2 cellular contexts compared by ENCODE assay signal in the genomic region with DNA sequence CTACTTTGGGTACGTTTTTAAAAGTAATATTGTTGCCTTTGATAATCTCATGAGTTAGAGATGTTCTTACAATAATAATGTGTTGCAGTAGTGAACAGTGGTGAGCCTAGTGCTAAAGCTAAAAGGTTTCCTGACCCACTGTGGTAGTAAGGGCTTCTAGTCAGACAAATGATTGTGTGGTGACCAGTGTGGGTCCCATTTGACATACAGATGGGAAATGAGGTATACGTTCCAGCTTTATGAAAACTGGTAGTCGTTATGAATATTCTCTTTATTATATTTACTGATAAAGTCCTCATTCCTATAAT.
TF ChIP-seq lines count a peak whose summit lies in the region.

No MANE protein-coding gene starts in this region.

TF ChIP-seq in SK-N-SH, 30 proteins besides CTCF, POLR2A, EP300 and RAD21 (continued from another document):
- TF ChIP-seq, protein P1, sequence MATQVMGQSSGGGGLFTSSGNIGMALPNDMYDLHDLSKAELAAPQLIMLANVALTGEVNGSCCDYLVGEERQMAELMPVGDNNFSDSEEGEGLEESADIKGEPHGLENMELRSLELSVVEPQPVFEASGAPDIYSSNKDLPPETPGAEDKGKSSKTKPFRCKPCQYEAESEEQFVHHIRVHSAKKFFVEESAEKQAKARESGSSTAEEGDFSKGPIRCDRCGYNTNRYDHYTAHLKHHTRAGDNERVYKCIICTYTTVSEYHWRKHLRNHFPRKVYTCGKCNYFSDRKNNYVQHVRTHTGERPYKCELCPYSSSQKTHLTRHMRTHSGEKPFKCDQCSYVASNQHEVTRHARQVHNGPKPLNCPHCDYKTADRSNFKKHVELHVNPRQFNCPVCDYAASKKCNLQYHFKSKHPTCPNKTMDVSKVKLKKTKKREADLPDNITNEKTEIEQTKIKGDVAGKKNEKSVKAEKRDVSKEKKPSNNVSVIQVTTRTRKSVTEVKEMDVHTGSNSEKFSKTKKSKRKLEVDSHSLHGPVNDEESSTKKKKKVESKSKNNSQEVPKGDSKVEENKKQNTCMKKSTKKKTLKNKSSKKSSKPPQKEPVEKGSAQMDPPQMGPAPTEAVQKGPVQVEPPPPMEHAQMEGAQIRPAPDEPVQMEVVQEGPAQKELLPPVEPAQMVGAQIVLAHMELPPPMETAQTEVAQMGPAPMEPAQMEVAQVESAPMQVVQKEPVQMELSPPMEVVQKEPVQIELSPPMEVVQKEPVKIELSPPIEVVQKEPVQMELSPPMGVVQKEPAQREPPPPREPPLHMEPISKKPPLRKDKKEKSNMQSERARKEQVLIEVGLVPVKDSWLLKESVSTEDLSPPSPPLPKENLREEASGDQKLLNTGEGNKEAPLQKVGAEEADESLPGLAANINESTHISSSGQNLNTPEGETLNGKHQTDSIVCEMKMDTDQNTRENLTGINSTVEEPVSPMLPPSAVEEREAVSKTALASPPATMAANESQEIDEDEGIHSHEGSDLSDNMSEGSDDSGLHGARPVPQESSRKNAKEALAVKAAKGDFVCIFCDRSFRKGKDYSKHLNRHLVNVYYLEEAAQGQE (IDR thresholded peaks at IDR 0.05; ENCODE audit: low read depth, low read length), result no peak
- TF ChIP-seq SMC3 (IDR thresholded peaks at IDR 0.05; ENCODE audit: low read depth, low read length) (no peak), FOXJ3 (CRISPR knock-in tag; IDR thresholded peaks at IDR 0.05) (no peak)

TF ChIP-seq in SK-N-SH treated with all-trans-retinoic acid at 6 μM for 48 hours, 23 proteins besides CTCF, POLR2A, EP300 and RAD21 (continued from another document):
- TF ChIP-seq, protein P2, sequence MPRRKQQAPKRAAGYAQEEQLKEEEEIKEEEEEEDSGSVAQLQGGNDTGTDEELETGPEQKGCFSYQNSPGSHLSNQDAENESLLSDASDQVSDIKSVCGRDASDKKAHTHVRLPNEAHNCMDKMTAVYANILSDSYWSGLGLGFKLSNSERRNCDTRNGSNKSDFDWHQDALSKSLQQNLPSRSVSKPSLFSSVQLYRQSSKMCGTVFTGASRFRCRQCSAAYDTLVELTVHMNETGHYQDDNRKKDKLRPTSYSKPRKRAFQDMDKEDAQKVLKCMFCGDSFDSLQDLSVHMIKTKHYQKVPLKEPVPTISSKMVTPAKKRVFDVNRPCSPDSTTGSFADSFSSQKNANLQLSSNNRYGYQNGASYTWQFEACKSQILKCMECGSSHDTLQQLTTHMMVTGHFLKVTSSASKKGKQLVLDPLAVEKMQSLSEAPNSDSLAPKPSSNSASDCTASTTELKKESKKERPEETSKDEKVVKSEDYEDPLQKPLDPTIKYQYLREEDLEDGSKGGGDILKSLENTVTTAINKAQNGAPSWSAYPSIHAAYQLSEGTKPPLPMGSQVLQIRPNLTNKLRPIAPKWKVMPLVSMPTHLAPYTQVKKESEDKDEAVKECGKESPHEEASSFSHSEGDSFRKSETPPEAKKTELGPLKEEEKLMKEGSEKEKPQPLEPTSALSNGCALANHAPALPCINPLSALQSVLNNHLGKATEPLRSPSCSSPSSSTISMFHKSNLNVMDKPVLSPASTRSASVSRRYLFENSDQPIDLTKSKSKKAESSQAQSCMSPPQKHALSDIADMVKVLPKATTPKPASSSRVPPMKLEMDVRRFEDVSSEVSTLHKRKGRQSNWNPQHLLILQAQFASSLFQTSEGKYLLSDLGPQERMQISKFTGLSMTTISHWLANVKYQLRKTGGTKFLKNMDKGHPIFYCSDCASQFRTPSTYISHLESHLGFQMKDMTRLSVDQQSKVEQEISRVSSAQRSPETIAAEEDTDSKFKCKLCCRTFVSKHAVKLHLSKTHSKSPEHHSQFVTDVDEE (CRISPR knock-in tag; IDR thresholded peaks at IDR 0.05), result no peak
